In the genomic region with DNA sequence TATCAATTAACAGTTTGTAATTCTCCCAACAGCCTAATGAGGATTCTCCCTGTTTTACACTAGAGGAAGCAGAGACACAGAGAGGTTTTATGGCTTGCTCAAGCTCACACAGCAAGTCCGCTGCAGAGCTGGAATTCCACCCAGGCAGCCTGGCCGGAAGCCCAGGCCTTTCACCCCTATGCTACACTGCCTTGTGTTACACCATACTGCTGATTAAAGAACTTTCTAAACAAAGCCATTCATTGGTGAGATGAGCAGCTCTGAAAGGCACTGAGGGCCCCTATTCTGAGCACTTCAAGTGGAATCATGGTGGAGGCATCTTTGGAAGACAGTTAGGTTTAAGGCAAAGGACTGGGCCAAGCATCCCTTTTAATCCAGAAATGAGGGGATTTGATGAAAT, we compare ENCODE assay signal across 13 cellular contexts. TPM values are rescaled to one million over a fixed set of nuclear protein-coding genes. Genes with fewer than 3 reads are reported as not detected.
DNase-seq lines count a peak whose midpoint lies in the region; ATAC-seq, FAIRE-seq and TF ChIP-seq lines count a peak whose summit lies in the region.
"Had no signal": no experiment of that assay in that cellular context is flagged by ENCODE, and none has a peak within 500 bp of the region (broad histone marks: within the 10 kb centered on the region; RNA-seq: fewer than 3 reads in every experiment).

No MANE protein-coding gene starts in this region.

- peak overlapping the region in 7 of 12 donors; percentile 9 to 68 (median 41) for H3K27ac ChIP-seq in heart left ventricle
- H3K27ac ChIP-seq in pancreas = no peak overlapping the region
- H3K27ac ChIP-seq in brain microvascular endothelial cell = no peak overlapping the region
- H3K27ac ChIP-seq: BLaER1 had no signal

- H3K9me3 Mint-ChIP-seq in activated CD4-positive, alpha-beta T cell treated with anti-CD3 and anti-CD28 coated beads, Interleukin-2, amount 10 ng/mL, durations not matched to agents 24 days and 14 days = no peaks in the 10 kb centered on the region
- H3K9me3 Mint-ChIP-seq: activated naive CD8-positive, alpha-beta T cell treated with anti-CD3 and anti-CD28 coated beads, Interleukin-2, amount 50 U/mL, for 24 hours; naive thymus-derived CD4-positive, alpha-beta T cell had no signal

- 49 to 59% (median 54%) methylated on average over 2 of the region's 2 CpGs for WGBS in heart left ventricle, 4 donors
- WGBS in pancreas, 2 donors = 57 to 59% methylated on average over 2 of the region's 2 CpGs

- no peak for TF ChIP-seq POLR2A in heart left ventricle (IDR thresholded peaks at IDR 0.05)

- H3K27ac Mint-ChIP-seq in activated CD4-positive, alpha-beta T cell treated with anti-CD3 and anti-CD28 coated beads, Interleukin-2, amount 10 ng/mL, durations not matched to agents 24 days and 14 days = no peak overlapping the region
- H3K27ac Mint-ChIP-seq: activated naive CD8-positive, alpha-beta T cell treated with anti-CD3 and anti-CD28 coated beads, Interleukin-2, amount 50 U/mL, for 24 hours had no signal

- H3K27me3 Mint-ChIP-seq in activated CD4-positive, alpha-beta T cell treated with anti-CD3 and anti-CD28 coated beads, Interleukin-2, amount 10 ng/mL, durations not matched to agents 24 days and 14 days = no peaks in the 10 kb centered on the region
- H3K27me3 Mint-ChIP-seq: activated naive CD8-positive, alpha-beta T cell treated with anti-CD3 and anti-CD28 coated beads, Interleukin-2, amount 50 U/mL, for 24 hours; naive thymus-derived CD4-positive, alpha-beta T cell had no signal

- H3K9me3 ChIP-seq in heart left ventricle = no peaks in the 10 kb centered on the region
- no peaks in the 10 kb centered on the region for H3K9me3 ChIP-seq in pancreas
- H3K9me3 ChIP-seq: BLaER1 had no signal

- ATAC-seq in heart left ventricle = peak; percentile 52 to 93 (median 90)
- peak in 3 of 4 donors; percentile 69 to 77 (median 70) for ATAC-seq in pancreas
- ATAC-seq: activated naive CD8-positive, alpha-beta T cell treated with anti-CD3 and anti-CD28 coated beads, Interleukin-2, amount 50 U/mL, for 24 hours; naive thymus-derived CD4-positive, alpha-beta T cell had no signal

- in situ Hi-C loops in brain microvascular endothelial cell (cut with HindIII; ENCODE audit: low pct_ligation_motif_present, low sequenced_read_pairs) = no loop called here

- intact Hi-C loops in heart left ventricle (cut with DNase I) = loop anchor here in 1 of 10 donors (10.0 kb wide), 1 partner anchor 56 kb away; no protein-coding TSS in a partner anchor
- intact Hi-C loops in pancreas (cut with DNase I) = no loop called here
- intact Hi-C loops in activated CD4-positive, alpha-beta T cell treated with anti-CD3 and anti-CD28 coated beads, Interleukin-2, amount 10 ng/mL, durations not matched to agents 24 days and 14 days (cut with micrococcal nuclease) = no loop called here

- H3K27me3 ChIP-seq in heart left ventricle = no peaks in the 10 kb centered on the region
- no peaks in the 10 kb centered on the region for H3K27me3 ChIP-seq in pancreas
- no peaks in the 10 kb centered on the region for H3K27me3 ChIP-seq in brain microvascular endothelial cell (replicated peaks)
- H3K27me3 ChIP-seq: BLaER1 had no signal

- H3K4me3 Mint-ChIP-seq in activated CD4-positive, alpha-beta T cell treated with anti-CD3 and anti-CD28 coated beads, Interleukin-2, amount 10 ng/mL, durations not matched to agents 24 days and 14 days = no peak overlapping the region
- H3K4me3 Mint-ChIP-seq: activated naive CD8-positive, alpha-beta T cell treated with anti-CD3 and anti-CD28 coated beads, Interleukin-2, amount 50 U/mL, for 24 hours; naive thymus-derived CD4-positive, alpha-beta T cell had no signal

- FAIRE-seq in pancreas (lab: Jason Lieb, UNC) = no peak

- H3K4me3 ChIP-seq in heart left ventricle (no peak overlapping the region), pancreas (no peak overlapping the region), brain microvascular endothelial cell (ENCODE audit: low read depth, low read length) (no peak overlapping the region)
- H3K4me3 ChIP-seq: BLaER1 had no signal

- no peaks in the 10 kb centered on the region for H3K36me3 Mint-ChIP-seq in activated CD4-positive, alpha-beta T cell treated with anti-CD3 and anti-CD28 coated beads, Interleukin-2, amount 10 ng/mL, durations not matched to agents 24 days and 14 days (ENCODE audit: low read depth)
- H3K36me3 Mint-ChIP-seq: naive thymus-derived CD4-positive, alpha-beta T cell had no signal

- no peaks in the 10 kb centered on the region for H3K4me1 Mint-ChIP-seq in activated CD4-positive, alpha-beta T cell treated with anti-CD3 and anti-CD28 coated beads, Interleukin-2, amount 10 ng/mL, durations not matched to agents 24 days and 14 days
- H3K4me1 Mint-ChIP-seq: activated naive CD8-positive, alpha-beta T cell treated with anti-CD3 and anti-CD28 coated beads, Interleukin-2, amount 50 U/mL, for 24 hours; naive thymus-derived CD4-positive, alpha-beta T cell had no signal

- peaks cover 0 to 15% (median 10%) of the 10 kb centered on the region in 12 donors for H3K4me1 ChIP-seq in heart left ventricle
- peaks cover 0 to 4% (median 0%) of the 10 kb centered on the region in 3 donors for H3K4me1 ChIP-seq in pancreas
- H3K4me1 ChIP-seq: BLaER1 had no signal

- TF ChIP-seq CTCF in heart left ventricle (IDR thresholded peaks at IDR 0.05) (no peak), pancreas (IDR thresholded peaks at IDR 0.05) (no peak), brain microvascular endothelial cell (IDR thresholded peaks at IDR 0.05; ENCODE audit: low read depth, low read length, missing control alignments) (no peak)

- DNase-seq in AG20443 (ENCODE audit: low spot score) (peak; percentile 66), amygdala (lab: John Stamatoyannopoulos, UW) (peak in 29 of 56 donors; percentile 2 to 56 (median 31)), heart left ventricle (peak; percentile 43 to 79 (median 68)), pancreas (peak in 1 of 6 donors; percentile 30), AML-193 (lab: John Stamatoyannopoulos, UW) (no peak), brain microvascular endothelial cell (no peak), T-helper 2 cell (no peak)
- no peak for DNase-seq in activated CD4-positive, alpha-beta T cell treated with anti-CD3 and anti-CD28 coated beads, Interleukin-2, amount 10 ng/mL, durations not matched to agents 24 days and 14 days
- DNase-seq: activated CD4-positive, alpha-beta T cell treated with anti-CD3 and anti-CD28 coated beads, Interleukin-2, amount 50 U/mL, for 1 hour; activated naive CD8-positive, alpha-beta T cell treated with anti-CD3 and anti-CD28 coated beads, Interleukin-2, amount 50 U/mL, for 24 hours; naive thymus-derived CD4-positive, alpha-beta T cell; SIG-M5 had no signal

- H3K36me3 ChIP-seq in heart left ventricle = no peaks in the 10 kb centered on the region
- H3K36me3 ChIP-seq in pancreas = no peaks in the 10 kb centered on the region
- H3K36me3 ChIP-seq in brain microvascular endothelial cell (replicated peaks) = no peaks in the 10 kb centered on the region
- H3K36me3 ChIP-seq: BLaER1 had no signal

RNA-seq across cellular contexts. Expression of gene LARP1, which starts 14.7 kb away (rescaled TPM):
- total RNA-seq in heart left ventricle (100 to 1,000 TPM in 8 of 9 donors, 10 to 100 TPM in 1; 91.6 to 189 (median 181) TPM), pancreas (100 to 1,000 TPM; 108 to 195 (median 119) TPM)
- polyA plus RNA-seq in heart left ventricle (10 to 100 TPM; 36.5 to 89.9 TPM), pancreas (10 to 100 TPM; 35.8 to 50.4 TPM)
- 331 and 348 TPM in 2 replicates for total RNA-seq in activated CD4-positive, alpha-beta T cell treated with anti-CD3 and anti-CD28 coated beads, Interleukin-2, amount 10 ng/mL, durations not matched to agents 24 days and 14 days

Comparison
In these comparisons a context has a peak if more than half of its experiments do, and no peak if none do; other contexts are left out.
1. DNase-seq: peak in AG20443 (single experiment), amygdala (29 of 56) and heart left ventricle (5 of 5); none in activated CD4-positive, alpha-beta T cell treated with anti-CD3 and anti-CD28 coated beads, Interleukin-2, amount 10 ng/mL, durations not matched to agents 24 days and 14 days (single experiment), AML-193 (0 of 2), brain microvascular endothelial cell (single experiment) and T-helper 2 cell (0 of 5).
2. H3K27ac ChIP-seq: peak in heart left ventricle (7 of 12); none in pancreas (0 of 4) and brain microvascular endothelial cell (single experiment).